ENCODE assay signal across 1 cellular context in the genomic region with DNA sequence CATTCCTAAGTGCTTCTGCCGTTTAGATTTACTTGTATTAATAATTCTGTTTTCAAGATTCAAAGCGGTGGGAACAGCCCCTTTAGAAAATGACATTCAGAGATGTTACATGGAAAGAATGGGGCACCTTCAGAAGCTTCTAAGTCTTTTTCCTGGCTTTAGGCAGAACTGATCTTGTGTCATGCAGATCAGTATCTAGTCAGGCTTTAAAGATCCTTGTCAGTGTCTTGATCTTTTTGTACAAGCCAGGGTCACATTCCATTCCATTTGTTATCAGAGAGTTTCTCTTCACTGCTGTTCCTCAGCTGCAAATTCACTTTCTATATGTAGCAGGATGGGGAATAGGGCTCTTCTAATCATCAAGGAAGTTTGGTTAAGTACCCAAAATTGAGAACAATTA.
TF ChIP-seq lines count a peak whose summit lies in the region.

No MANE protein-coding gene starts in this region.

TF ChIP-seq in WTC11, 78 proteins besides CTCF, POLR2A, EP300 and RAD21 (continued from another document):
- TF ChIP-seq, protein P1, sequence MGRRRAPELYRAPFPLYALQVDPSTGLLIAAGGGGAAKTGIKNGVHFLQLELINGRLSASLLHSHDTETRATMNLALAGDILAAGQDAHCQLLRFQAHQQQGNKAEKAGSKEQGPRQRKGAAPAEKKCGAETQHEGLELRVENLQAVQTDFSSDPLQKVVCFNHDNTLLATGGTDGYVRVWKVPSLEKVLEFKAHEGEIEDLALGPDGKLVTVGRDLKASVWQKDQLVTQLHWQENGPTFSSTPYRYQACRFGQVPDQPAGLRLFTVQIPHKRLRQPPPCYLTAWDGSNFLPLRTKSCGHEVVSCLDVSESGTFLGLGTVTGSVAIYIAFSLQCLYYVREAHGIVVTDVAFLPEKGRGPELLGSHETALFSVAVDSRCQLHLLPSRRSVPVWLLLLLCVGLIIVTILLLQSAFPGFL (CRISPR knock-in tag; IDR thresholded peaks at IDR 0.05; ENCODE audit: borderline replicate concordance), result no peak
- no peak for TF ChIP-seq FOXJ3 (CRISPR knock-in tag; IDR thresholded peaks at IDR 0.05; ENCODE audit: borderline replicate concordance)
- TF ChIP-seq ERG (CRISPR knock-in tag; IDR thresholded peaks at IDR 0.05), result no peak
- TF ChIP-seq ZNF425 (CRISPR knock-in tag; conservative IDR thresholded peaks at IDR 0.05), result no peak
- TF ChIP-seq GABPB1 (CRISPR knock-in tag; IDR thresholded peaks at IDR 0.05), result no peak
- no peak for TF ChIP-seq IRF1 (CRISPR knock-in tag; IDR thresholded peaks at IDR 0.05)
- no peak for TF ChIP-seq E2F1 (CRISPR knock-in tag; IDR thresholded peaks at IDR 0.05)
- no peak for TF ChIP-seq ZNF532 (CRISPR knock-in tag; IDR thresholded peaks at IDR 0.05; ENCODE audit: borderline replicate concordance)
- TF ChIP-seq SMAD3 (CRISPR knock-in tag; IDR thresholded peaks at IDR 0.05; ENCODE audit: borderline replicate concordance), result no peak
- no peak for TF ChIP-seq CREM (CRISPR knock-in tag; IDR thresholded peaks at IDR 0.05)
- TF ChIP-seq ZBTB21 (CRISPR knock-in tag; IDR thresholded peaks at IDR 0.05; ENCODE audit: borderline replicate concordance), result no peak
- TF ChIP-seq GTF2I (CRISPR knock-in tag; conservative IDR thresholded peaks at IDR 0.05), result no peak
TF ChIP-seq in WTC11: peak in this region for 0.
